8 cellular contexts compared by ENCODE assay signal in the genomic region with DNA sequence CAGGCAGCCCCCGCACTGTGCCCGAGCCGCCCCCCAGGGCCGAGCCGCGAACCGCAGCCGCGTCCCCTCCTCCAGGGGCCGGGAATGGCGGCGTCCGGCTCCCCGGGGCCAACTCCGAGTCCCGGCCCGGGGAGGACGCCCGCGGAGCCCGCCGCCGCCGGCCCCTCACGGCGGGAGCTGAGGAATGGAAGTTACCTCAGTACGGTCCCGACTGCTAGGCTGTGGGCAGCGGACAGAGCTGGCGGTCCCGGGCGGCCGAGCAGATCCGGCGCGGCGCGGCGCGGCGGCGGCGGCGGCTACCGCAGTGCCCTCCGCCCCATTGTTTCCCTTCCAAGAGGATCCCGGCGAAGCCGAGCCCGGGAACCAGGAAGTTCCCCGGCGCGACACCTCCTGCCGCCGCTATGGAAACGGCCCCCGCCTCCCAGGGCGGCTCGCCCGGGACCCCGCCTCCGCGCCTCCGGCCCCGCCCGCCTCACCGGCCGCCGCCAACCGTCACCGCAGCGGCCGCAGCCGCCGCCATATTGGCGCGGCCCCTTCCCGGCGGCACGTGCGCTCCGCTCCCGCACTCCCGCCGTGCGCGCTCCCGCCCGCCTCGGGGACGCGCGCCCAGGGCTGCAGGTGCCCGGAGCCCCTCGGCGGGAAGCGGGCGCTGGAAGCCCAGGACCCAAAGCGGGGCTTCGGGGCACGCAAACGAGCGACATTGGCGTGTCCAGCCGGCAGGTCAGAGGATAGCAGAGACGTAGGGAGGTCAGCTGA. TPM values are rescaled to one million over a fixed set of nuclear protein-coding genes. Genes with fewer than 3 reads are reported as not detected.
DNase-seq lines count a peak whose midpoint lies in the region; ATAC-seq and TF ChIP-seq lines count a peak whose summit lies in the region.

A gene (minus strand): TSS at position 403 of the 756 bp plus-strand sequence. CDS start 14,016 bp downstream, outside the sequence.

- no peaks in the 10 kb centered on the region for H3K36me3 Mint-ChIP-seq in neural crest cell (ENCODE audit: low read depth)

- peak within 1 kb of the TSS; percentile 95 for H3K4me3 ChIP-seq in HUES6 (ENCODE audit: low read depth, low read length)

- H3K27me3 ChIP-seq in HUES6 (ENCODE audit: control insufficient read depth, insufficient read depth, low read length) (peaks cover 8% of the 10 kb centered on the region), foreskin keratinocyte (no peaks in the 10 kb centered on the region)

- H3K27me3 Mint-ChIP-seq in neural crest cell (ENCODE audit: low read depth): no peaks in the 10 kb centered on the region

- H3K9me3 ChIP-seq in HUES6 (ENCODE audit: control insufficient read depth, insufficient read depth, low read depth, low read length): no peaks in the 10 kb centered on the region

- H3K9ac ChIP-seq in HUES6 (ENCODE audit: low read length): peak within 1 kb of the TSS; percentile 86

- H3K27ac Mint-ChIP-seq in neural crest cell (ENCODE audit: unreplicated experiment): peak within 1 kb of the TSS; percentile 83

- peaks cover 20% of the 10 kb centered on the region for H3K4me1 ChIP-seq in HUES6 (ENCODE audit: control insufficient read depth, insufficient read depth, low read length)
- peaks cover 6% of the 10 kb centered on the region for H3K4me1 ChIP-seq in foreskin keratinocyte

- H3K4me1 Mint-ChIP-seq in neural crest cell: peaks cover 36% of the 10 kb centered on the region

- ATAC-seq in GM21381 (IDR thresholded peaks at IDR 0.05; ENCODE audit: unreplicated experiment): peak; percentile 55
- ATAC-seq in foreskin keratinocyte: peak; percentile 85

- DNase-seq in DMS 273 (lab: John Stamatoyannopoulos, UW; ENCODE audit: unreplicated experiment) (peak; percentile 92), RPMI8226 (peak; percentile 81), foreskin keratinocyte (peak; percentile 30 to 61), neural crest cell (ENCODE audit: low read depth, low spot score) (peak; percentile 77)
- DNase-seq in activated naive CD4-positive, alpha-beta T cell (lab: John Stamatoyannopoulos, UW): peak in 3 of 4 experiments; percentile 15 to 55 (median 15)

- H3K4me3 Mint-ChIP-seq in neural crest cell: peak within 1 kb of the TSS; percentile 96

- H3K9me3 Mint-ChIP-seq in neural crest cell: no peaks in the 10 kb centered on the region

- no peaks in the 10 kb centered on the region for H3K36me3 ChIP-seq in HUES6 (ENCODE audit: control insufficient read depth, insufficient read depth, low read length)

- peak within 1 kb of the TSS; percentile 85; the same call in 1 of the 2 replicates for H3K27ac ChIP-seq in HUES6 (ENCODE audit: low read depth, low read length)
- H3K27ac ChIP-seq in foreskin keratinocyte: peak within 1 kb of the TSS; percentile 56

- no peak for TF ChIP-seq CTCF in foreskin keratinocyte (conservative IDR thresholded peaks at IDR 0.05)
- TF ChIP-seq CTCF in neural crest cell (conservative IDR thresholded peaks at IDR 0.05): no peak
- no peak for TF ChIP-seq CTCF in subcutaneous adipose tissue (IDR thresholded peaks at IDR 0.05; ENCODE audit: low read depth)

RNA-seq across cellular contexts. Expression of the gene that starts here (rescaled TPM):
- total RNA-seq in foreskin keratinocyte (12.5 and 13.1 TPM in 2 replicates), neural crest cell (35.3 and 38.2 TPM in 2 replicates), subcutaneous adipose tissue (10 to 100 TPM; 13.2 to 24.6 (median 19.4) TPM)
- 5.0 and 5.1 TPM in 2 replicates for polyA plus RNA-seq in foreskin keratinocyte

Comparison
In these comparisons a context has a peak if more than half of its experiments do, and no peak if none do; other contexts are left out.
1. Peak in every context shown above with its lines: DNase-seq, ATAC-seq, H3K4me3 ChIP-seq and H3K27ac ChIP-seq.
2. DNase-seq: peak in every context shown above with its lines; median percentile 92 in DMS 273; 81 in RPMI8226; 77 in neural crest cell; 46 in foreskin keratinocyte; 15 in activated naive CD4-positive, alpha-beta T cell.